Comparison of ENCODE assay signal across 27 cellular contexts in the genomic region with DNA sequence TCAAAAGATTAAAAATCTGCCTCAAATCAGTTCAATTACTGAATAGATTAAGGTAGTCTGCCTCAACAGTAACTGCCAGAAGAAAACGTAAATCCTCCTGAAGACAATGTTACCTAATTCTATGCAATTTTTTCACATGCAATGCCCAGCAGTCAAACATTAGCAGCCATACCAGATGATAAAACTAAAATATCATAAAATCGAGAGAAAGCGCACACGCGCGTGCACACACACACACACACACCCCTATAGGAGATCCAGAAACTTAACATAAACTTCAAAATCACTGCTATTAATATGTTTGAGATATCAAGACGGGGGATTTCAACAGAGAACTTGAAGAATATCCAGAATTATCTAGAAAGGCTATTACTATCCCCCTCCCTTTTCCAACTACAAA.
"Had no signal": no experiment of that assay in that cellular context is flagged by ENCODE, and none has a peak within 500 bp of the region (broad histone marks: within the 10 kb centered on the region; RNA-seq: fewer than 3 reads in every experiment).

No MANE protein-coding gene starts in this region.

- H3K36me3 ChIP-seq: colonic mucosa, esophagus muscularis mucosa, esophagus squamous epithelium, gastrocnemius medialis, gastroesophageal sphincter, heart left ventricle, heart right ventricle had no signal

- ATAC-seq: effector memory CD8-positive, alpha-beta T cell; esophagus mucosa; foreskin keratinocyte; gastrocnemius medialis; gastroesophageal sphincter; heart left ventricle; heart right ventricle had no signal

- H3K9me3 Mint-ChIP-seq: dendritic cell treated with granulocyte-macrophage colony-stimulating factor and Interleukin-4, amounts not matched to agents 40 ng/mL and 50 ng/mL, for 4 days; effector memory CD8-positive, alpha-beta T cell; endodermal cell had no signal

- H3K27ac Mint-ChIP-seq: dendritic cell treated with granulocyte-macrophage colony-stimulating factor and Interleukin-4, amounts not matched to agents 40 ng/mL and 50 ng/mL, for 4 days; endodermal cell had no signal

- H3K4me3 ChIP-seq: colonic mucosa, coronary artery, dorsolateral prefrontal cortex, esophagus muscularis mucosa, esophagus squamous epithelium, gastrocnemius medialis, gastroesophageal sphincter, heart left ventricle, heart right ventricle had no signal

- H3K27me3 ChIP-seq: colonic mucosa, dorsolateral prefrontal cortex, esophagus muscularis mucosa, esophagus squamous epithelium, foreskin keratinocyte, gastrocnemius medialis, gastroesophageal sphincter, heart left ventricle, heart right ventricle had no signal

- H3K9me3 ChIP-seq: colonic mucosa, esophagus muscularis mucosa, esophagus squamous epithelium, gastrocnemius medialis, gastroesophageal sphincter, heart left ventricle, heart right ventricle had no signal

- H3K27me3 Mint-ChIP-seq: dendritic cell treated with granulocyte-macrophage colony-stimulating factor and Interleukin-4, amounts not matched to agents 40 ng/mL and 50 ng/mL, for 4 days; effector memory CD8-positive, alpha-beta T cell had no signal

- H3K27ac ChIP-seq: colonic mucosa, coronary artery, dorsolateral prefrontal cortex, epithelial cell of prostate, esophagus muscularis mucosa, esophagus squamous epithelium, foreskin keratinocyte, gastroesophageal sphincter, heart left ventricle, heart right ventricle had no signal

- H3K4me1 ChIP-seq: colonic mucosa had no signal

- DNase-seq: colonic mucosa; cortex of kidney; dermis blood vessel endothelial cell; dorsolateral prefrontal cortex; effector CD4-positive, alpha-beta T cell; effector CD8-positive, alpha-beta T cell; effector memory CD4-positive, alpha-beta T cell; effector memory CD8-positive, alpha-beta T cell; endodermal cell; erythroblast; esophagus squamous epithelium; foreskin fibroblast; foreskin keratinocyte; foreskin melanocyte; gastrocnemius medialis; glutamatergic neuron; head of caudate nucleus; heart left ventricle; heart right ventricle had no signal

- FAIRE-seq: endometrium, endothelial cell of umbilical vein had no signal

- H3K4me3 Mint-ChIP-seq: dendritic cell treated with granulocyte-macrophage colony-stimulating factor and Interleukin-4, amounts not matched to agents 40 ng/mL and 50 ng/mL, for 4 days; effector memory CD8-positive, alpha-beta T cell; endodermal cell had no signal
